Comparison of ENCODE assay signal across 8 cellular contexts in the genomic region with DNA sequence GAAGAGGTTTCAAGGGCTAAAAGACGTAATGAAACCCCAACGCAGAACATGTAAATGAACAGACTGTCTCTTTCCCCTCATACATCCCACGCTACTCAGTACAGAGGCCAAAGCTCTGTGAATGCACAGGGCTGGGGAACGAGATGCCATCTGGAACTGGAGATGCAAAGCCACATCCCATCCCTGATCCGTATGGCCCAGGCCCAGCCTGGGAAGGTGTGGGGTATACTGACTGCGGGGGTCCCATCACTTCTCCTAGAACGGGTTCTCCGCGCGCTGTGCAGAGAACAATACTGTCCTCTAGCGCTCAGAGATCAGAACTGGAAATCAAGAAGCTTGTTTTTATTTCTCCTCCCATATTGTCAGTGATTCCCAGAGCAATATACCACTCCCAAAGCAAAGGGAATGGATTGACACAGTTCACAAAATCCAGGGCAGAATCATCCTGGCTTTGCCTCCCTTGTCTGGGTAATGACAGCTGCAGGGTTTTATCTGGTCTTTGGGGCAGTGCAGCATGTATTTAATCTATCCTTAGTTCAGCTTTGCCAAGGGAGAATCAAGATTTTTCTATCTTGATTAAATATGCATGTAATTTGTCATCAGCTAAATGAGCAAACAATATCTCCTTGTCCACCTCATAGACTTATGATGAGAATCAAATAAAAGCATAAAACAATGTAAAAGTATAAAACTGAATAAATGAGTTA. TPM values are rescaled to one million over a fixed set of nuclear protein-coding genes. Genes with fewer than 3 reads are reported as not detected.
A peak's percentile ranks its signal among the peaks of the same experiment; 100 is the strongest.
DNase-seq lines count a peak whose midpoint lies in the region; ATAC-seq and TF ChIP-seq lines count a peak whose summit lies in the region.

No MANE protein-coding gene starts in this region.

- 15 to 26% methylated on average over 11 of the region's 11 CpGs for WGBS in thyroid gland, 2 donors

- no peak overlapping the region for H3K4me3 ChIP-seq in LNCaP clone FGC (ENCODE audit: low read depth, low read length)
- peak overlapping the region; percentile 34 for H3K4me3 ChIP-seq in brain microvascular endothelial cell (ENCODE audit: low read depth, low read length)
- no peak overlapping the region for H3K4me3 ChIP-seq in thyroid gland (replicated peaks in 1 of 3)

- ATAC-seq in HG03457 (IDR thresholded peaks at IDR 0.05; ENCODE audit: unreplicated experiment) (no peak), GM21526 (IDR thresholded peaks at IDR 0.05; ENCODE audit: low FRiP score, unreplicated experiment) (no peak)

- H3K27me3 ChIP-seq in brain microvascular endothelial cell (replicated peaks) (no peaks in the 10 kb centered on the region), thyroid gland (no peaks in the 10 kb centered on the region)

- intact Hi-C loops in thyroid gland (cut with DNase I), result loop anchor here (10.0 kb wide), 1 partner anchor 207 kb away; a partner anchor contains a TSS

- TF ChIP-seq POLR2A in thyroid gland (IDR thresholded peaks at IDR 0.05), result no peak

- H3K9me3 ChIP-seq in thyroid gland, result no peaks in the 10 kb centered on the region

- H3K36me3 ChIP-seq in brain microvascular endothelial cell (replicated peaks), result no peaks in the 10 kb centered on the region
- H3K36me3 ChIP-seq in thyroid gland, result no peaks in the 10 kb centered on the region

- DNase-seq in COLO829 (ENCODE audit: low spot score), result peak; percentile 78
- DNase-seq in LNCaP clone FGC (ENCODE audit: low read depth), result no peak
- peak; percentile 69 for DNase-seq in brain microvascular endothelial cell
- peak; percentile 74 for DNase-seq in islet precursor cell
- peak in 1 of 2 donors; percentile 29 for DNase-seq in thyroid gland
- DNase-seq in DMS153 (lab: John Stamatoyannopoulos, UW), result no peak

- peak; percentile 89 for TF ChIP-seq CTCF in LNCaP clone FGC (IDR thresholded peaks at IDR 0.05; ENCODE audit: control insufficient read depth, extremely low read depth, insufficient read depth)
- peak; percentile 93 for TF ChIP-seq CTCF in brain microvascular endothelial cell (IDR thresholded peaks at IDR 0.05; ENCODE audit: low read depth, low read length, missing control alignments)
- peak; percentile 53 to 95 (median 88) for TF ChIP-seq CTCF in thyroid gland (IDR thresholded peaks at IDR 0.05)

- peaks cover 42 to 68% of the 10 kb centered on the region in 2 donors for H3K4me1 ChIP-seq in thyroid gland

- H3K27ac ChIP-seq in brain microvascular endothelial cell (peak overlapping the region; percentile 59), thyroid gland (peak overlapping the region; percentile 16 to 91 (median 85))

- in situ Hi-C loops in brain microvascular endothelial cell (cut with HindIII; ENCODE audit: low pct_ligation_motif_present, low sequenced_read_pairs), result loop anchor here (25.0 kb wide), 1 partner anchor 359 kb away; no protein-coding TSS in a partner anchor

RNA-seq across cellular contexts. Expression of a gene that starts 47.3 kb away (rescaled TPM):
- 10 to 100 TPM in 2 of 4 donors, 1 to 10 TPM in 2; 6.5 to 13.1 (median 10.0) TPM for total RNA-seq in thyroid gland

Comparison
In these comparisons a context has a peak if more than half of its experiments do, and no peak if none do; other contexts are left out.
1. DNase-seq: peak in COLO829 (single experiment), brain microvascular endothelial cell (single experiment) and islet precursor cell (single experiment); none in LNCaP clone FGC (single experiment) and DMS153 (single experiment).
2. Peak in every context shown above with its lines, with median percentiles within 50 percentile points of each other: CTCF ChIP-seq.